Comparison of ENCODE assay signal across 10 cellular contexts in genomic region chr17:28282596-28282995, GRCh38. TPM values are rescaled to one million over a fixed set of nuclear protein-coding genes. Genes with fewer than 3 reads are reported as not detected.
DNase-seq lines count a peak whose midpoint lies in the region; TF ChIP-seq lines count a peak whose summit lies in the region.
"Had no signal": no experiment of that assay in that cellular context is flagged by ENCODE, and none has a peak within 500 bp of the region (broad histone marks: within the 10 kb centered on the region; RNA-seq: fewer than 3 reads in every experiment).

No MANE protein-coding gene starts in this region.

- no peaks in the 10 kb centered on the region for H3K36me3 Mint-ChIP-seq in Caco-2 (ENCODE audit: insufficient read depth, unreplicated experiment)

- TF ChIP-seq CTCF in cardiac muscle cell (IDR thresholded peaks at IDR 0.05; ENCODE audit: low read depth, low read length) (no peak), right atrium auricular region (IDR thresholded peaks at IDR 0.05) (no peak), fibroblast of pulmonary artery (IDR thresholded peaks at IDR 0.05; ENCODE audit: low read length, missing control alignments) (no peak), Caco-2 (IDR thresholded peaks at IDR 0.05; ENCODE audit: insufficient read depth in 1 of 2, low read depth in 1 of 2, low read length in 1 of 2, severe bottlenecking in 1 of 2, unreplicated experiment in 1 of 2) (no peak)

- H3K27me3 ChIP-seq in cardiac muscle cell, result no peaks in the 10 kb centered on the region
- H3K27me3 ChIP-seq in right atrium auricular region, result no peaks in the 10 kb centered on the region
- H3K27me3 ChIP-seq in Caco-2 (replicated peaks; ENCODE audit: control insufficient read depth, insufficient read depth, low read length), result no peaks in the 10 kb centered on the region

- intact Hi-C loops in Caco-2 (cut with micrococcal nuclease; ENCODE audit: unreplicated experiment), result no loop called here

- POLR2A ChIA-PET in Caco-2 (lab: Charles Lee), result no interaction called here

- no peak overlapping the region for H3K4me3 ChIP-seq in cardiac muscle cell
- H3K4me3 ChIP-seq in right atrium auricular region, result no peak overlapping the region
- no peak overlapping the region for H3K4me3 ChIP-seq in fibroblast of pulmonary artery (replicated peaks; ENCODE audit: low read depth, low read length)
- H3K4me3 ChIP-seq in Caco-2 (ENCODE audit: low read depth, low read length), result no peak overlapping the region

- no peak overlapping the region for H3K4me3 Mint-ChIP-seq in Caco-2 (ENCODE audit: unreplicated experiment)

- H3K27ac ChIP-seq in cardiac muscle cell (no peak overlapping the region), right atrium auricular region (no peak overlapping the region)

- peak; percentile 8 to 73 for DNase-seq in cardiac muscle cell (ENCODE audit: low read depth in 1 of 2, low spot score in 1 of 2)
- DNase-seq in right atrium auricular region (ENCODE audit: low spot score), result no peak
- peak; percentile 9 for DNase-seq in SHP77 treated with DMSO at 0.1 percent for 48 hours (lab: John Stamatoyannopoulos, UW)
- peak; percentile 78 for DNase-seq in fibroblast of pulmonary artery (ENCODE audit: low read depth)
- no peak for DNase-seq in GOT3 (lab: John Stamatoyannopoulos, UW)
- no peak for DNase-seq in pons (ENCODE audit: low spot score)
- no peak for DNase-seq in Caco-2
- no peak for DNase-seq in amniotic stem cell (lab: John Stamatoyannopoulos, UW)
- DNase-seq: C1 segment of cervical spinal cord, glutamatergic neuron had no signal

- peaks cover 23% of the 10 kb centered on the region for H3K4me1 Mint-ChIP-seq in Caco-2 (ENCODE audit: low read depth, unreplicated experiment)

- no peaks in the 10 kb centered on the region for H3K36me3 ChIP-seq in cardiac muscle cell
- no peaks in the 10 kb centered on the region for H3K36me3 ChIP-seq in right atrium auricular region
- H3K36me3 ChIP-seq in Caco-2 (ENCODE audit: control insufficient read depth, insufficient read depth, low read length), result no peaks in the 10 kb centered on the region

- H3K27ac Mint-ChIP-seq in Caco-2 (ENCODE audit: unreplicated experiment), result no peak overlapping the region

- H3K27me3 Mint-ChIP-seq in Caco-2 (ENCODE audit: insufficient read depth, unreplicated experiment), result no peaks in the 10 kb centered on the region

- no peaks in the 10 kb centered on the region for H3K9me3 Mint-ChIP-seq in Caco-2 (ENCODE audit: unreplicated experiment)

- H3K4me1 ChIP-seq in cardiac muscle cell (ENCODE audit: low read depth) (no peaks in the 10 kb centered on the region), right atrium auricular region (no peaks in the 10 kb centered on the region), Caco-2 (peaks cover 28% of the 10 kb centered on the region)

- CTCF ChIA-PET in Caco-2 (lab: Charles Lee), result interaction anchor here (0.6 kb wide), 1 partner anchor 360 kb away, joined by 3 read pairs; no protein-coding TSS in a partner anchor

- no TSS peak for BruUV-seq in Caco-2 (replicated peaks; lab: Mats Ljungman, UMichigan)

- H3K9me3 ChIP-seq in cardiac muscle cell (ENCODE audit: low read depth) (no peaks in the 10 kb centered on the region), right atrium auricular region (no peaks in the 10 kb centered on the region), Caco-2 (no peaks in the 10 kb centered on the region)

RNA-seq across cellular contexts. Expression of gene TMEM97, which starts 36.4 kb away (rescaled TPM):
- total RNA-seq in cardiac muscle cell (40.3 and 81.1 TPM in 2 replicates), right atrium auricular region (1 to 10 TPM; 3.2 to 3.4 TPM), Caco-2 (2022) (313 and 342 TPM in 2 replicates)
- 65.7 and 140 TPM in 2 replicates for polyA plus RNA-seq in cardiac muscle cell

RNA-seq across cellular contexts. Expression of gene IFT20, which starts 52.7 kb away (rescaled TPM):
- total RNA-seq in cardiac muscle cell (41.9 and 45.6 TPM in 2 replicates), right atrium auricular region (10 to 100 TPM; 15.6 to 19.6 TPM), Caco-2 (2022) (86.3 and 89.9 TPM in 2 replicates)
- polyA plus RNA-seq in cardiac muscle cell, result 69.5 and 73.8 TPM in 2 replicates

RNA-seq across cellular contexts. Expression of gene TNFAIP1, which starts 53.0 kb away (rescaled TPM):
- total RNA-seq in cardiac muscle cell (35.4 and 56.5 TPM in 2 replicates), right atrium auricular region (10 to 100 TPM; 28.1 to 47.6 TPM), Caco-2 (2022) (105 and 119 TPM in 2 replicates)
- 30.9 and 35.7 TPM in 2 replicates for polyA plus RNA-seq in cardiac muscle cell

Comparison
In these comparisons a context has a peak if more than half of its experiments do, and no peak if none do; other contexts are left out.
1. DNase-seq: peak in cardiac muscle cell (2 of 2), SHP77 treated with DMSO at 0.1 percent for 48 hours (single experiment) and fibroblast of pulmonary artery (single experiment); none in right atrium auricular region (single experiment), GOT3 (single experiment), pons (single experiment), Caco-2 (0 of 2) and amniotic stem cell (single experiment).